2 cellular contexts compared by ENCODE assay signal in genomic region chr10:29691564-29692064, GRCh38.
TF ChIP-seq lines count a peak whose summit lies in the region.

No MANE protein-coding gene starts in this region.

TF ChIP-seq in HEK293, 187 proteins besides CTCF, POLR2A, EP300 and RAD21 (continued from another document and continues in another):
- TF ChIP-seq IKZF3 (tag by site-specific recombination; IDR thresholded peaks at IDR 0.05) = 0 out of 2 replicates have a peak, but pooled peaks have one; percentile 57
- TF ChIP-seq ZFP41 (tag by site-specific recombination; IDR thresholded peaks at IDR 0.05; ENCODE audit: borderline replicate concordance) = no peak
- no peak for TF ChIP-seq PBX3 (CRISPR knock-in tag; IDR thresholded peaks at IDR 0.05)
- TF ChIP-seq ZNF585B (tag by site-specific recombination; IDR thresholded peaks at IDR 0.05) = no peak
- TF ChIP-seq ZBTB8A (tag by site-specific recombination; IDR thresholded peaks at IDR 0.05) = no peak
- no peak for TF ChIP-seq ZSCAN5A (tag by site-specific recombination; IDR thresholded peaks at IDR 0.05)
- TF ChIP-seq ZNF777 (tag by site-specific recombination; IDR thresholded peaks at IDR 0.05; ENCODE audit: borderline replicate concordance) = no peak
- TF ChIP-seq ZXDB (tag by site-specific recombination; IDR thresholded peaks at IDR 0.05) = peak; percentile 91
- peak; percentile 78 for TF ChIP-seq ZNF10 (tag by site-specific recombination; IDR thresholded peaks at IDR 0.05)
- TF ChIP-seq ZNF555 (tag by site-specific recombination; conservative IDR thresholded peaks at IDR 0.05) = no peak
- 0 out of 2 replicates have a peak, but pooled peaks have one; percentile 3 for TF ChIP-seq ZNF654 (tag by site-specific recombination; IDR thresholded peaks at IDR 0.05; ENCODE audit: low read depth)
- no peak for TF ChIP-seq ZNF37A (tag by site-specific recombination; IDR thresholded peaks at IDR 0.05)
- no peak for TF ChIP-seq ZNF157 (tag by site-specific recombination; IDR thresholded peaks at IDR 0.05)
- TF ChIP-seq ZNF843 (tag by site-specific recombination; IDR thresholded peaks at IDR 0.05) = peak; percentile 94
- no peak for TF ChIP-seq ZNF624 (tag by site-specific recombination; IDR thresholded peaks at IDR 0.05)
- peak; percentile 84; the same call in 1 of the 2 replicates for TF ChIP-seq BCL11A (tag by site-specific recombination; IDR thresholded peaks at IDR 0.05; ENCODE audit: low read depth)
- TF ChIP-seq ZBTB11 (tag by site-specific recombination; conservative IDR thresholded peaks at IDR 0.05; ENCODE audit: low read depth) = no peak
- TF ChIP-seq SP2 (tag by site-specific recombination; IDR thresholded peaks at IDR 0.05) = no peak
- TF ChIP-seq ZBTB44 (tag by site-specific recombination; IDR thresholded peaks at IDR 0.05) = no peak
- TF ChIP-seq KLF8 (tag by site-specific recombination; IDR thresholded peaks at IDR 0.05) = peak; percentile 74
- TF ChIP-seq ZSCAN23 (tag by site-specific recombination; IDR thresholded peaks at IDR 0.05) = peak; percentile 12; the same call in 1 of the 2 replicates
- peak; percentile 64 for TF ChIP-seq ZNF24 (tag by site-specific recombination; IDR thresholded peaks at IDR 0.05)
- TF ChIP-seq MYNN (tag by site-specific recombination; IDR thresholded peaks at IDR 0.05; ENCODE audit: borderline replicate concordance) = no peak
- no peak for TF ChIP-seq ZNF239 (tag by site-specific recombination; IDR thresholded peaks at IDR 0.05)
- no peak for TF ChIP-seq ZBTB6 (tag by site-specific recombination; IDR thresholded peaks at IDR 0.05)

TF ChIP-seq in HepG2, 621 proteins besides CTCF, POLR2A, EP300 and RAD21 (continued from another document):
- no peak for TF ChIP-seq LRRFIP1 (CRISPR knock-in tag; conservative IDR thresholded peaks at IDR 0.05)
- TF ChIP-seq DBP (CRISPR knock-in tag; IDR thresholded peaks at IDR 0.05; ENCODE audit: not compliant biosample characterization) = no peak
- TF ChIP-seq ZNF501 (CRISPR knock-in tag; IDR thresholded peaks at IDR 0.05) = no peak
- TF ChIP-seq ZNF121 (CRISPR knock-in tag; IDR thresholded peaks at IDR 0.05) = no peak
- no peak for TF ChIP-seq ZBTB4 (CRISPR knock-in tag; IDR thresholded peaks at IDR 0.05; ENCODE audit: borderline replicate concordance)
- no peak for TF ChIP-seq ZNF274 (CRISPR knock-in tag; IDR thresholded peaks at IDR 0.05)
- TF ChIP-seq ZBTB1 (CRISPR knock-in tag; IDR thresholded peaks at IDR 0.05; ENCODE audit: borderline replicate concordance) = no peak
- no peak for TF ChIP-seq THAP9 (CRISPR knock-in tag; IDR thresholded peaks at IDR 0.05; ENCODE audit: borderline replicate concordance)
- no peak for TF ChIP-seq ZBTB21 (CRISPR knock-in tag; IDR thresholded peaks at IDR 0.05)
- no peak for TF ChIP-seq E2F2 (CRISPR knock-in tag; IDR thresholded peaks at IDR 0.05; ENCODE audit: borderline replicate concordance)
- no peak for TF ChIP-seq EED (CRISPR knock-in tag; IDR thresholded peaks at IDR 0.05)
- TF ChIP-seq FOXM1 (CRISPR knock-in tag; IDR thresholded peaks at IDR 0.05) = no peak
- TF ChIP-seq MEF2D (CRISPR knock-in tag; IDR thresholded peaks at IDR 0.05) = no peak
